18 cellular contexts compared by ENCODE assay signal in genomic region chr16:28992496-28992895, GRCh38.
"Had no signal": no experiment of that assay in that cellular context is flagged by ENCODE, and none has a peak within 500 bp of the region (broad histone marks: within the 10 kb centered on the region; RNA-seq: fewer than 3 reads in every experiment).

No MANE protein-coding gene starts in this region.

- H3K4me1 Mint-ChIP-seq: nephron progenitor cell had no signal

- H3K4me3 Mint-ChIP-seq: central memory CD8-positive, alpha-beta T cell; nephron progenitor cell; T-helper 1 cell treated with Interleukin-12 subunit alpha and Interleukin-12 subunit beta and Interleukin-4 antibody, amounts not matched to agents 30 μg/mL and 1 μg/mL, for 36 hours had no signal

- ATAC-seq: lower lobe of right lung had no signal

- H3K4me3 ChIP-seq: ascending aorta, colonic mucosa, lower lobe of right lung, thyroid gland had no signal

- H3K27me3 Mint-ChIP-seq: central memory CD8-positive, alpha-beta T cell had no signal

- H3K27ac ChIP-seq: ascending aorta, colonic mucosa, lower lobe of right lung, thyroid gland, VCaP had no signal

- DNase-seq: activated CD8-positive, alpha-beta memory T cell treated with anti-CD3 and anti-CD28 coated beads for 24 hours; activated CD8-positive, alpha-beta memory T cell treated with anti-CD3 and anti-CD28 coated beads, Interleukin-2, amount 50 U/mL, for 48 hours; activated gamma-delta T cell treated with Interleukin-2 at 50 U/mL for 16 hours; colonic mucosa; erythroblast; foreskin melanocyte; glutamatergic neuron; hippocampal formation; lower lobe of right lung; nephron progenitor cell; occipital lobe; retina; stimulated activated naive CD4-positive, alpha-beta T cell; thyroid gland had no signal

- H3K9me3 ChIP-seq: ascending aorta, colonic mucosa, lower lobe of right lung, thyroid gland had no signal

- H3K36me3 ChIP-seq: colonic mucosa, thyroid gland had no signal

- H3K4me1 ChIP-seq: ascending aorta, colonic mucosa, lower lobe of right lung, thyroid gland had no signal

- H3K27ac Mint-ChIP-seq: nephron progenitor cell; T-helper 1 cell treated with Interleukin-12 subunit alpha and Interleukin-12 subunit beta and Interleukin-4 antibody, amounts not matched to agents 30 μg/mL and 1 μg/mL, for 36 hours had no signal

- H3K27me3 ChIP-seq: ascending aorta, colonic mucosa, thyroid gland had no signal
